Comparison of ENCODE assay signal across 19 cellular contexts in genomic region chr1:31709060-31709459, GRCh38. TPM values are rescaled to one million over a fixed set of nuclear protein-coding genes. Genes with fewer than 3 reads are reported as not detected.
"Had no signal": no experiment of that assay in that cellular context is flagged by ENCODE, and none has a peak within 500 bp of the region (broad histone marks: within the 10 kb centered on the region; RNA-seq: fewer than 3 reads in every experiment).

No MANE protein-coding gene starts in this region.

- H3K27ac ChIP-seq: dorsolateral prefrontal cortex, hepatocyte, neutrophil, sigmoid colon, spleen, thoracic aorta had no signal

- ATAC-seq: naive thymus-derived CD8-positive, alpha-beta T cell; stimulated activated memory B cell treated with anti-CD40 and anti-IgM and Interleukin-4, amounts not matched to agents 10 μg/mL and 1 μg/mL and 100 μg/mL, for 72 hours had no signal

- H3K4me2 ChIP-seq: hepatocyte had no signal

- DNase-seq: activated B cell treated with CpG ODN at 0.5 μM for 24 hours; activated CD4-positive, alpha-beta memory T cell treated with anti-CD3 and anti-CD28 coated beads for 36 hours; activated CD4-positive, alpha-beta T cell treated with anti-CD3 and anti-CD28 coated beads for 4 hours; activated gamma-delta T cell treated with Interleukin-2 at 50 U/mL for 16 hours; activated T-cell treated with anti-CD3 and anti-CD28 coated beads for 4 hours; amniotic stem cell; dorsolateral prefrontal cortex; naive thymus-derived CD8-positive, alpha-beta T cell; sigmoid colon; spleen; stimulated activated CD4-positive, alpha-beta T cell treated with anti-CD3 and anti-CD28 coated beads, Interleukin-4, amount 100 ng/mL, for 4 hours had no signal

- H3K4me3 Mint-ChIP-seq: activated B cell treated with CpG ODN at 0.5 μM for 24 hours; activated CD4-positive, alpha-beta memory T cell treated with anti-CD3 and anti-CD28 coated beads for 36 hours; activated naive CD8-positive, alpha-beta T cell; activated T-helper 1 cell treated with anti-CD3 and anti-CD28 coated beads, Interleukin-12 subunit alpha, Interleukin-12 subunit beta, Interleukin-2, Interleukin-4 antibody, amounts not matched to agents 30 ng/mL and 10 ng/mL and 1 ng/mL, durations not matched to agents 14 hours and 24 hours and 36 hours; stimulated activated memory B cell treated with anti-CD40 and anti-IgM and Interleukin-4, amounts not matched to agents 10 μg/mL and 1 μg/mL and 100 μg/mL, for 72 hours had no signal

- H3K9me3 Mint-ChIP-seq: activated B cell treated with CpG ODN at 0.5 μM for 24 hours; activated CD4-positive, alpha-beta memory T cell treated with anti-CD3 and anti-CD28 coated beads for 36 hours; activated T-helper 1 cell treated with anti-CD3 and anti-CD28 coated beads, Interleukin-12 subunit alpha, Interleukin-12 subunit beta, Interleukin-2, Interleukin-4 antibody, amounts not matched to agents 30 ng/mL and 10 ng/mL and 1 ng/mL, durations not matched to agents 14 hours and 24 hours and 36 hours; naive thymus-derived CD8-positive, alpha-beta T cell; stimulated activated memory B cell treated with anti-CD40 and anti-IgM and Interleukin-4, amounts not matched to agents 10 μg/mL and 1 μg/mL and 100 μg/mL, for 72 hours had no signal

- H3K36me3 ChIP-seq: neutrophil, sigmoid colon, spleen, thoracic aorta had no signal

- H3K27me3 ChIP-seq: dorsolateral prefrontal cortex, hepatocyte, sigmoid colon had no signal

- H3K9me3 ChIP-seq: neutrophil, sigmoid colon, spleen, thoracic aorta had no signal

- H3K36me3 Mint-ChIP-seq: activated CD4-positive, alpha-beta memory T cell treated with anti-CD3 and anti-CD28 coated beads for 36 hours; activated naive CD8-positive, alpha-beta T cell; naive thymus-derived CD8-positive, alpha-beta T cell; stimulated activated memory B cell treated with anti-CD40 and anti-IgM and Interleukin-4, amounts not matched to agents 10 μg/mL and 1 μg/mL and 100 μg/mL, for 72 hours had no signal

- H3K4me3 ChIP-seq: dorsolateral prefrontal cortex, hepatocyte, sigmoid colon, spleen, thoracic aorta had no signal

- H3K27ac Mint-ChIP-seq: activated B cell treated with CpG ODN at 0.5 μM for 24 hours; activated CD4-positive, alpha-beta memory T cell treated with anti-CD3 and anti-CD28 coated beads for 36 hours; activated naive CD8-positive, alpha-beta T cell; activated T-helper 1 cell treated with anti-CD3 and anti-CD28 coated beads, Interleukin-12 subunit alpha, Interleukin-12 subunit beta, Interleukin-2, Interleukin-4 antibody, amounts not matched to agents 30 ng/mL and 10 ng/mL and 1 ng/mL, durations not matched to agents 14 hours and 24 hours and 36 hours; stimulated activated memory B cell treated with anti-CD40 and anti-IgM and Interleukin-4, amounts not matched to agents 10 μg/mL and 1 μg/mL and 100 μg/mL, for 72 hours had no signal

- FAIRE-seq: colon had no signal

- H3K79me2 ChIP-seq: hepatocyte had no signal

- H2AFZ ChIP-seq: hepatocyte had no signal

RNA-seq across cellular contexts. Expression of gene COL16A1, which starts 5.2 kb away (rescaled TPM):
- total RNA-seq: activated T-helper 1 cell treated with anti-CD3 and anti-CD28 coated beads, Interleukin-12 subunit alpha, Interleukin-12 subunit beta, Interleukin-2, Interleukin-4 antibody, amounts not matched to agents 30 ng/mL and 10 ng/mL and 1 ng/mL, durations not matched to agents 14 hours and 24 hours and 36 hours; naive thymus-derived CD8-positive, alpha-beta T cell; T-helper 2 cell treated with Interferon-gamma antibody and Interleukin-4, amounts not matched to agents 100 ng/mL and 5 ng/mL, for 36 hours had no signal
